Comparison of ENCODE assay signal across 15 cellular contexts in the genomic region with DNA sequence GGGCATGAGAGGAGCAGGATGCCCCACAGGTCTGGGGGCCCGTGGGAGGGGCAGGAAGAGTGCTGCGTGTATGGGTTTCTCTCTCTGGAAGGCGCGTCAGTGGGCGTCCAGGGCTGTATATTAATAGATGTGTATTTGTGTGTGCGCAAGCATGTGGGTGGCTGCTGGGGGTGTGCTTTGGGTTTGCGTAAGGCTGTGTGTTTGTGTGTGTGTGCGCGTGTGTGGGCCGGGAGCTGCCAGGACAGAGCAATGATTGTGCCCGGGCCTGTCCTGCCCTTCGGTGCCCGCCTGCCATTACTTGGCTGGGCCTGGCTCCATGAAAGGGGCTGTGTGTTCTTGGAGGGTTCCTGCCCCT. TPM values are rescaled to one million over a fixed set of nuclear protein-coding genes. Genes with fewer than 3 reads are reported as not detected.
DNase-seq lines count a peak whose midpoint lies in the region; ATAC-seq and TF ChIP-seq lines count a peak whose summit lies in the region.
"Had no signal": no experiment of that assay in that cellular context is flagged by ENCODE, and none has a peak within 500 bp of the region (broad histone marks: within the 10 kb centered on the region; RNA-seq: fewer than 3 reads in every experiment).

No MANE protein-coding gene starts in this region.

- no peaks in the 10 kb centered on the region for H3K9me3 Mint-ChIP-seq in activated CD4-positive, alpha-beta memory T cell treated with anti-CD3 and anti-CD28 coated beads, Interleukin-2, amount 10 ng/mL, durations not matched to agents 7 days and 5 days
- H3K9me3 Mint-ChIP-seq: activated naive CD4-positive, alpha-beta T cell treated with anti-CD3 and anti-CD28 coated beads, Interleukin-2, amount 50 U/mL, for 72 hours had no signal

- no peaks in the 10 kb centered on the region for H3K36me3 Mint-ChIP-seq in activated CD4-positive, alpha-beta memory T cell treated with anti-CD3 and anti-CD28 coated beads, Interleukin-2, amount 10 ng/mL, durations not matched to agents 7 days and 5 days (ENCODE audit: low read depth)
- H3K36me3 Mint-ChIP-seq: activated naive CD4-positive, alpha-beta T cell treated with anti-CD3 and anti-CD28 coated beads, Interleukin-2, amount 50 U/mL, for 72 hours; CD4-positive, alpha-beta memory T cell had no signal

- H3K27ac Mint-ChIP-seq in activated CD4-positive, alpha-beta memory T cell treated with anti-CD3 and anti-CD28 coated beads, Interleukin-2, amount 10 ng/mL, durations not matched to agents 7 days and 5 days = no peak overlapping the region

- CTCF ChIA-PET in RWPE1 (lab: Yijun Ruan, JAX) = no interaction called here
- CTCF ChIA-PET in activated CD4-positive, alpha-beta memory T cell treated with anti-CD3 and anti-CD28 coated beads, Interleukin-2, amount 10 ng/mL, durations not matched to agents 7 days and 5 days (lab: Charles Lee) = no interaction called here

- DNase-seq in COLO829 (ENCODE audit: low spot score) (peak; percentile 80), RWPE1 (ENCODE audit: low spot score) (no peak), esophagus muscularis mucosa (ENCODE audit: extremely low spot score) (no peak), NCI-H1436 treated with DMSO at 0.1 percent for 48 hours (lab: John Stamatoyannopoulos, UW) (no peak), NCI-H187 (lab: John Stamatoyannopoulos, UW) (no peak)
- no peak for DNase-seq in activated CD4-positive, alpha-beta memory T cell treated with anti-CD3 and anti-CD28 coated beads, Interleukin-2, amount 10 ng/mL, durations not matched to agents 7 days and 5 days
- DNase-seq: activated CD4-positive, alpha-beta T cell treated with anti-CD3 and anti-CD28 coated beads for 4 hours; CD4-positive, alpha-beta memory T cell; NCI-H2081 treated with DMSO at 0.1 percent for 48 hours; RPMI8226 had no signal

- no peak overlapping the region for H3K4me3 Mint-ChIP-seq in activated CD4-positive, alpha-beta memory T cell treated with anti-CD3 and anti-CD28 coated beads, Interleukin-2, amount 10 ng/mL, durations not matched to agents 7 days and 5 days

- H3K4me1 ChIP-seq in esophagus muscularis mucosa = peaks cover 66 to 89% (median 85%) of the 10 kb centered on the region in 4 donors
- H3K4me1 ChIP-seq in rectal smooth muscle tissue (ENCODE audit: control insufficient read depth, insufficient read depth, low read length) = peaks cover 71% of the 10 kb centered on the region
- H3K4me1 ChIP-seq: parathyroid adenoma had no signal

- POLR2A ChIA-PET in RWPE1 (lab: Yijun Ruan, JAX; ENCODE audit: low non-redundant PET) = no interaction called here
- POLR2A ChIA-PET in activated CD4-positive, alpha-beta memory T cell treated with anti-CD3 and anti-CD28 coated beads, Interleukin-2, amount 10 ng/mL, durations not matched to agents 7 days and 5 days (lab: Charles Lee) = no interaction called here

- 47% methylated on average over 10 of the region's 13 CpGs for WGBS in esophagus muscularis mucosa

- intact Hi-C loops in esophagus muscularis mucosa (cut with DNase I) = no loop called here

- H3K9me3 ChIP-seq in esophagus muscularis mucosa = no peaks in the 10 kb centered on the region

- peak overlapping the region; percentile 40 for H3K9ac ChIP-seq in rectal smooth muscle tissue (ENCODE audit: low read length)
- H3K9ac ChIP-seq: parathyroid adenoma had no signal

- TF ChIP-seq CTCF in RWPE1 (conservative IDR thresholded peaks at IDR 0.05; ENCODE audit: low read depth) (no peak), esophagus muscularis mucosa (IDR thresholded peaks at IDR 0.05) (no peak)

- H3K27ac ChIP-seq in RWPE1 = peak overlapping the region; percentile 95
- peak overlapping the region; percentile 88 to 98 (median 96) for H3K27ac ChIP-seq in esophagus muscularis mucosa (replicated peaks in 1 of 4)
- peak overlapping the region; percentile 98 for H3K27ac ChIP-seq in rectal smooth muscle tissue (ENCODE audit: low read depth, low read length)
- H3K27ac ChIP-seq: parathyroid adenoma had no signal

- ATAC-seq in GM19463 (IDR thresholded peaks at IDR 0.05; ENCODE audit: unreplicated experiment) = no peak
- ATAC-seq: activated naive CD4-positive, alpha-beta T cell treated with anti-CD3 and anti-CD28 coated beads, Interleukin-2, amount 50 U/mL, for 72 hours had no signal

- TF ChIP-seq POLR2A in esophagus muscularis mucosa (IDR thresholded peaks at IDR 0.05; ENCODE audit: low read depth) = no peak

- peaks cover 8% of the 10 kb centered on the region for H3K27me3 Mint-ChIP-seq in activated CD4-positive, alpha-beta memory T cell treated with anti-CD3 and anti-CD28 coated beads, Interleukin-2, amount 10 ng/mL, durations not matched to agents 7 days and 5 days

- peaks cover 0 to 14% (median 9%) of the 10 kb centered on the region in 4 donors for H3K36me3 ChIP-seq in esophagus muscularis mucosa
- H3K36me3 ChIP-seq in rectal smooth muscle tissue (ENCODE audit: control insufficient read depth, insufficient read depth, low read length) = no peaks in the 10 kb centered on the region

- H3K27me3 ChIP-seq in esophagus muscularis mucosa (no peaks in the 10 kb centered on the region), rectal smooth muscle tissue (ENCODE audit: control insufficient read depth, insufficient read depth, low read length) (no peaks in the 10 kb centered on the region)

- H3K4me1 Mint-ChIP-seq in activated CD4-positive, alpha-beta memory T cell treated with anti-CD3 and anti-CD28 coated beads, Interleukin-2, amount 10 ng/mL, durations not matched to agents 7 days and 5 days = peaks cover 7% of the 10 kb centered on the region

- peak; percentile 71 for TF ChIP-seq EP300 in esophagus muscularis mucosa (IDR thresholded peaks at IDR 0.05)

- H3K4me3 ChIP-seq in esophagus muscularis mucosa (peak overlapping the region in 1 of 4 donors; percentile 5), rectal smooth muscle tissue (ENCODE audit: low read length) (peak overlapping the region; percentile 15)

RNA-seq across cellular contexts. Expression of a gene that starts 16.4 kb away (rescaled TPM):
- total RNA-seq in esophagus muscularis mucosa = 100 to 1,000 TPM; 133 to 386 (median 182) TPM
- not detected for total RNA-seq in activated CD4-positive, alpha-beta memory T cell treated with anti-CD3 and anti-CD28 coated beads, Interleukin-2, amount 10 ng/mL, durations not matched to agents 7 days and 5 days
- total RNA-seq: activated naive CD4-positive, alpha-beta T cell treated with anti-CD3 and anti-CD28 coated beads, Interleukin-2, amount 50 U/mL, for 72 hours; CD4-positive, alpha-beta memory T cell; endothelial cell of umbilical vein had no signal

RNA-seq across cellular contexts. Expression of a gene that starts 48.6 kb away (rescaled TPM):
- total RNA-seq in esophagus muscularis mucosa = 10 to 100 TPM; 27.8 to 47.6 (median 40.1) TPM
- total RNA-seq in activated CD4-positive, alpha-beta memory T cell treated with anti-CD3 and anti-CD28 coated beads, Interleukin-2, amount 10 ng/mL, durations not matched to agents 7 days and 5 days = 1 to 10 TPM; 1.8 to 1.9 TPM

RNA-seq across cellular contexts. Expression of a gene that starts 56.3 kb away (rescaled TPM):
- 10 to 100 TPM; 49.0 to 83.5 (median 62.1) TPM for total RNA-seq in esophagus muscularis mucosa
- total RNA-seq in activated CD4-positive, alpha-beta memory T cell treated with anti-CD3 and anti-CD28 coated beads, Interleukin-2, amount 10 ng/mL, durations not matched to agents 7 days and 5 days = 10 to 100 TPM; 72.3 to 75.5 TPM

Comparison
In these comparisons a context has a peak if more than half of its experiments do, and no peak if none do; other contexts are left out.
1. RNA of a gene that starts 16.4 kb away (total RNA-seq): 133 to 386 TPM in esophagus muscularis mucosa; not detected in activated CD4-positive, alpha-beta memory T cell treated with anti-CD3 and anti-CD28 coated beads, Interleukin-2, amount 10 ng/mL, durations not matched to agents 7 days and 5 days; every median in the first group is over 100 times any median in the second.
2. RNA of a gene that starts 48.6 kb away (total RNA-seq): 27.8 to 47.6 TPM in esophagus muscularis mucosa; 1.8 to 1.9 TPM in activated CD4-positive, alpha-beta memory T cell treated with anti-CD3 and anti-CD28 coated beads, Interleukin-2, amount 10 ng/mL, durations not matched to agents 7 days and 5 days; every median in the first group is over 4 times any median in the second.
3. Peak in every context shown above with its lines, with median percentiles within 50 percentile points of each other: H3K27ac ChIP-seq.